ENCODE assay signal across 13 cellular contexts in genomic region chr16:54446639-54447038, GRCh38.
DNase-seq lines count a peak whose midpoint lies in the region; ATAC-seq and TF ChIP-seq lines count a peak whose summit lies in the region.
"Had no signal": no experiment of that assay in that cellular context is flagged by ENCODE, and none has a peak within 500 bp of the region (broad histone marks: within the 10 kb centered on the region; RNA-seq: fewer than 3 reads in every experiment).

No MANE protein-coding gene starts in this region.

- H3K4me3 ChIP-seq in HEK293 (ENCODE audit: low read depth, low read length): no peak overlapping the region
- no peak overlapping the region for H3K4me3 ChIP-seq in adipocyte (ENCODE audit: low read length)
- H3K4me3 ChIP-seq in left ventricle myocardium inferior: no peak overlapping the region
- no peak overlapping the region for H3K4me3 ChIP-seq in skeletal muscle satellite cell (ENCODE audit: low read length)
- H3K4me3 ChIP-seq: stomach had no signal

- H3K27ac ChIP-seq in HEK293 (ENCODE audit: extremely low read depth, low read depth, low read length) (no peak overlapping the region), left ventricle myocardium inferior (replicated peaks) (peak overlapping the region; percentile 83)
- H3K27ac ChIP-seq: parathyroid adenoma, stomach had no signal

- TF ChIP-seq CTCF in HEK293 (tag by site-specific recombination; IDR thresholded peaks at IDR 0.05) (no peak), left ventricle myocardium inferior (IDR thresholded peaks at IDR 0.05; ENCODE audit: borderline replicate concordance) (no peak)

- POLR2A ChIA-PET in HEK293 (lab: Yijun Ruan, JAX): no interaction called here

- peak overlapping the region; percentile 34 for H3K4me2 ChIP-seq in skeletal muscle satellite cell (ENCODE audit: low read length)

- H3K9me3 ChIP-seq in HEK293 (ENCODE audit: control insufficient read depth, insufficient read depth, low read depth, low read length) (no peaks in the 10 kb centered on the region; the same call in 1 of the 2 replicates), adipocyte (ENCODE audit: control insufficient read depth, low read length) (peaks cover 29% of the 10 kb centered on the region), left ventricle myocardium inferior (replicated peaks) (peaks cover 24% of the 10 kb centered on the region), skeletal muscle satellite cell (replicated peaks; ENCODE audit: low read length) (peaks cover 3% of the 10 kb centered on the region)

- H3K36me3 ChIP-seq in HEK293 (ENCODE audit: control insufficient read depth in 2 of 2, insufficient read depth in 1 of 2, low read length in 2 of 2): no peaks in the 10 kb centered on the region
- H3K36me3 ChIP-seq in adipocyte (ENCODE audit: control insufficient read depth, insufficient read depth, low read length, severe bottlenecking): no peaks in the 10 kb centered on the region
- H3K36me3 ChIP-seq in left ventricle myocardium inferior: no peaks in the 10 kb centered on the region
- no peaks in the 10 kb centered on the region for H3K36me3 ChIP-seq in skeletal muscle satellite cell (ENCODE audit: insufficient read depth, low read length)
- H3K36me3 ChIP-seq: stomach had no signal

- H3K27me3 ChIP-seq in adipocyte (replicated peaks; ENCODE audit: control insufficient read depth, insufficient read depth, low read length) (peaks cover 30% of the 10 kb centered on the region), left ventricle myocardium inferior (ENCODE audit: low read depth) (no peaks in the 10 kb centered on the region), skeletal muscle satellite cell (ENCODE audit: control insufficient read depth, insufficient read depth, low read length) (no peaks in the 10 kb centered on the region)
- H3K27me3 ChIP-seq: stomach had no signal

- H3K4me1 ChIP-seq in HEK293 (ENCODE audit: control insufficient read depth, insufficient read depth, low read length) (0 out of 2 replicates have a peak, but pooled peaks cover 2% of the 10 kb centered on the region), adipocyte (ENCODE audit: control insufficient read depth, insufficient read depth, low read length) (peaks cover 29% of the 10 kb centered on the region), left ventricle myocardium inferior (peaks cover 16% of the 10 kb centered on the region), skeletal muscle satellite cell (ENCODE audit: control insufficient read depth, insufficient read depth, low read length) (peaks cover 29% of the 10 kb centered on the region)
- H3K4me1 ChIP-seq: parathyroid adenoma, stomach had no signal

- ATAC-seq in GM19467 (IDR thresholded peaks at IDR 0.05; ENCODE audit: unreplicated experiment) (no peak), GM21526 (IDR thresholded peaks at IDR 0.05; ENCODE audit: low FRiP score, unreplicated experiment) (no peak)
- ATAC-seq: HCT116 had no signal

- CTCF ChIA-PET in HEK293 (lab: Yijun Ruan, JAX): no interaction called here

- no peak overlapping the region for H3K9ac ChIP-seq in adipocyte (ENCODE audit: low read length)
- peak overlapping the region; percentile 34 for H3K9ac ChIP-seq in skeletal muscle satellite cell (ENCODE audit: low read depth, low read length)
- H3K9ac ChIP-seq: parathyroid adenoma had no signal

- DNase-seq in adipocyte (ENCODE audit: low read depth) (peak; percentile 66), left ventricle myocardium inferior (peak; percentile 61), LoVo (ENCODE audit: low spot score) (no peak)
- DNase-seq in activated CD8-positive, alpha-beta memory T cell treated with anti-CD3 and anti-CD28 coated beads, Interleukin-2, amount 50 U/mL, for 4 hours: no peak
- DNase-seq: activated T-cell treated with anti-CD3 and anti-CD28 coated beads for 4 hours, SHP77 treated with DMSO at 0.1 percent for 48 hours, stomach had no signal

- intact Hi-C loops in left ventricle myocardium inferior (cut with micrococcal nuclease): no loop called here

TF ChIP-seq in HEK293, 187 proteins besides CTCF, POLR2A, EP300 and RAD21:
- peak; percentile 60; the same call in 1 of the 2 replicates for TF ChIP-seq SP7 (tag by site-specific recombination; IDR thresholded peaks at IDR 0.05)
- TF ChIP-seq HOXC10 (CRISPR knock-in tag; IDR thresholded peaks at IDR 0.05): no peak
- TF ChIP-seq KLF17 (tag by site-specific recombination; IDR thresholded peaks at IDR 0.05): peak; percentile 39; the same call in 1 of the 2 replicates

Comparison
In these comparisons a context has a peak if more than half of its experiments do, and no peak if none do; other contexts are left out.
1. DNase-seq: peak in adipocyte (single experiment) and left ventricle myocardium inferior (single experiment); none in LoVo (single experiment) and activated CD8-positive, alpha-beta memory T cell treated with anti-CD3 and anti-CD28 coated beads, Interleukin-2, amount 50 U/mL, for 4 hours (single experiment).